Comparison of ENCODE assay signal across 12 cellular contexts in the genomic region with DNA sequence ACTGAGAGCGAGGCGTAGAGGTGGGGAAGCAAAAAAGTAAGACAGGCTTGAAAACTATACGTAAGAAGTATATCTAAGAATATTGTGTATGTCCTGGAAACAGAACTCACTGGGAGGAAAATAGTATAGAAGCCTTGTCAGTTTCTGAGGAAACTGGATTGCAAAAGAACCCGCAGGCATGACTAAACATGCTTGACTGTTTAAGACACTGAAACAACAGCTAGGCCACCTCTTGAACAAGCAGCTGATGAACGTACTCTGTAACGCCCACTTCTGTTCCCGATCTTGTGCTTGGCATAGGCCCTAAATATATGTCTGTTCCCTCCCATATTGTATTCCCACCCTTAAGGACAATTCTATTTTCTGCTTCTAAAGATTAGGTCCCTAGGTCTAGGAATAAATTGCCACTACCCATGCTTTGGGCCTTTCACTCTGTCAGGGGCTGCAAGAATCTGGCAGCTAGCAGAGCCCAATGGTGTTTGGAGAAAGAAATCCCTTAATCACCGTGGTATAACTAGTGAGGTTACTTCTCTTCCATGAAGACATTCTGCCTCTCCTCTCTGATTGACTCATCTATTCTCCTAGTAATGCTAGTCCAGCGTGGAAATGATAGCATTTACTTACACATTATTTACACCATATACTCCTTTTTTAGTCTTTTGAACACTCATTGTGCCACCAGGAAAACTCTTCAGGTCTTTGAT. TPM values are rescaled to one million over a fixed set of nuclear protein-coding genes. Genes with fewer than 3 reads are reported as not detected.
DNase-seq lines count a peak whose midpoint lies in the region; ATAC-seq and TF ChIP-seq lines count a peak whose summit lies in the region.
"Had no signal": no experiment of that assay in that cellular context is flagged by ENCODE, and none has a peak within 500 bp of the region (broad histone marks: within the 10 kb centered on the region; RNA-seq: fewer than 3 reads in every experiment).

No MANE protein-coding gene starts in this region.

- ATAC-seq in HG03025 (IDR thresholded peaks at IDR 0.05; ENCODE audit: low FRiP score, unreplicated experiment) (no peak), HG03135 (IDR thresholded peaks at IDR 0.05; ENCODE audit: unreplicated experiment) (no peak)

- no peaks in the 10 kb centered on the region for H3K36me3 ChIP-seq in osteoblast (ENCODE audit: insufficient read depth, low read length)

- peak overlapping the region; percentile 60 for H3K4me2 ChIP-seq in osteoblast (ENCODE audit: insufficient read depth, low read length)

- H3K27me3 ChIP-seq in osteoblast (ENCODE audit: insufficient read depth, low read length), result peaks cover 8% of the 10 kb centered on the region

- peaks cover 32% of the 10 kb centered on the region for H3K4me1 ChIP-seq in osteoblast (ENCODE audit: insufficient read depth, low read length)

- no peaks in the 10 kb centered on the region for H3K9me3 ChIP-seq in osteoblast (ENCODE audit: low read depth, low read length)

- DNase-seq in GDM1 (lab: John Stamatoyannopoulos, UW), result peak; percentile 77
- DNase-seq in NOMO-1 treated with DMSO at 0.1 percent for 48 hours (lab: John Stamatoyannopoulos, UW; ENCODE audit: unreplicated experiment), result peak; percentile 97
- DNase-seq in epithelial cell of prostate (ENCODE audit: low read depth, low spot score), result peak; percentile 95
- peak; percentile 68 for DNase-seq in osteoblast (ENCODE audit: insufficient read length, low spot score, missing footprints)
- no peak for DNase-seq in occipital lobe (lab: John Stamatoyannopoulos, UW)
- no peak for DNase-seq in GOT3 (lab: John Stamatoyannopoulos, UW)
- DNase-seq: DND-41, immature natural killer cell, retina had no signal

- H4K20me1 ChIP-seq in osteoblast (ENCODE audit: insufficient read depth, low read length), result no peaks in the 10 kb centered on the region

- TF ChIP-seq CTCF in osteoblast (IDR thresholded peaks at IDR 0.05; ENCODE audit: extremely low read depth, low read depth, low read length), result no peak

- H3K27ac ChIP-seq in epithelial cell of prostate (peak overlapping the region; percentile 90), osteoblast (ENCODE audit: low read depth, low read length) (peak overlapping the region; percentile 81)
- H3K27ac ChIP-seq: KMS-11 had no signal

- H3K4me3 ChIP-seq in osteoblast (ENCODE audit: insufficient read depth, low read length), result peak overlapping the region; percentile 3

- peak overlapping the region; percentile 49 for H2AFZ ChIP-seq in osteoblast (ENCODE audit: low read length)

- H3K79me2 ChIP-seq in osteoblast (ENCODE audit: insufficient read depth, low read length), result no peaks in the 10 kb centered on the region

RNA-seq across cellular contexts. Expression of a gene that starts 46.2 kb away (rescaled TPM):
- 1.5 and 3.3 TPM in 2 replicates for total RNA-seq in osteoblast
- 41.6 TPM for total RNA-seq in occipital lobe

Comparison
In these comparisons a context has a peak if more than half of its experiments do, and no peak if none do; other contexts are left out.
1. DNase-seq: peak in GDM1 (single experiment), NOMO-1 treated with DMSO at 0.1 percent for 48 hours (single experiment), epithelial cell of prostate (single experiment) and osteoblast (single experiment); none in occipital lobe (single experiment) and GOT3 (single experiment).
2. RNA of a gene that starts 46.2 kb away (total RNA-seq): 41.6 TPM in occipital lobe (single experiment); 1.5 to 3.3 TPM in osteoblast; every median in the first group is over 10 times any median in the second.